In the genomic region with DNA sequence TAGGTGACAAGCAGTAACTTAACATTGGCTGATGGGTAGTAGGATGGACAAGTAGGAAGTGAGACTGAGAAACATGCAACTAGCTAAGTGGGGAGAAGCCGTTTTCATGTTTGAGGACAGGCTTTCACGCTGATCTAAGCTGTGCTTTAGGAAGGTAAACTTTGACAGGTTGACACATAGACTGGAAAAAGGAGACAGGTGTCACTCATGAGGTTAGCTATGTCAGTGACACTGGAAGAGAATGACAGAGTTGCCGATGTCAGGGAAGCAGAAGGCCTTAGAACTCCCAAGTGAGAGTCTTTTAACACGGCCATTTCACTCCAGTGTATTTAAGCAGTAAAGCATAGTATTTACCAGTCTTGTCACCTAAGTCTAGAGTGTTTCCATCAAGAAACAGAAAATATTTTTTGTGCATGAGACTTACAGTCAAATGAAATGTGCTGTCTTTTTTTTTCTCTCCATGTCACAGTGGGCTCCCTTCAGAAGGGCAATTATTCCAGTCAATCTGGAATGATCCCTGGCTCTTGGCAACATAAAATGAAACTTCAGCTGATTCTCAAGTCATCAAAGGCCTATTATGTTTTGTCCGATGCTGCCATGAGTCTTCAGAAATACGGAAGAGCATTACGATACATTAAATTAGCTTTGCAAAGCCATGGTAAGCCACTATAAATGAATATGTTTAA, we compare ENCODE assay signal across 17 cellular contexts. TPM values are rescaled to one million over a fixed set of nuclear protein-coding genes. Genes with fewer than 3 reads are reported as not detected.
DNase-seq lines count a peak whose midpoint lies in the region; ATAC-seq, FAIRE-seq and TF ChIP-seq lines count a peak whose summit lies in the region.
"Had no signal": no experiment of that assay in that cellular context is flagged by ENCODE, and none has a peak within 500 bp of the region (broad histone marks: within the 10 kb centered on the region; RNA-seq: fewer than 3 reads in every experiment).

No MANE protein-coding gene starts in this region.

- no peak overlapping the region for H3K9ac ChIP-seq in neural cell (ENCODE audit: low read length)
- H3K9ac ChIP-seq: BLaER1 treated with 17β-estradiol and CSF1 and Interleukin-3, amounts not matched to agents 10 nM and 100 nM had no signal

- no peaks in the 10 kb centered on the region for H3K79me2 ChIP-seq in neural cell (replicated peaks; ENCODE audit: insufficient read depth, low read length)

- H3K27me3 ChIP-seq in bronchial epithelial cell (ENCODE audit: control insufficient read depth, insufficient read depth, low read length) (no peaks in the 10 kb centered on the region), neural cell (ENCODE audit: insufficient read depth, low read depth, low read length) (no peaks in the 10 kb centered on the region)
- H3K27me3 ChIP-seq: BLaER1 treated with 17β-estradiol and CSF1 and Interleukin-3, amounts not matched to agents 10 nM and 100 nM had no signal

- no peaks in the 10 kb centered on the region for H3F3A ChIP-seq in neural cell (ENCODE audit: insufficient read depth, low read length, poor library complexity, severe bottlenecking)

- H3K36me3 ChIP-seq in bronchial epithelial cell (ENCODE audit: control insufficient read depth, insufficient read depth, low read length) = peaks cover 9% of the 10 kb centered on the region
- H3K36me3 ChIP-seq in neural cell (ENCODE audit: insufficient read depth, low read length) = peaks cover 34% of the 10 kb centered on the region

- H3K9me3 ChIP-seq in T-helper 17 cell (ENCODE audit: control insufficient read depth, low read length, poor library complexity, severe bottlenecking) (no peaks in the 10 kb centered on the region), neural cell (ENCODE audit: low read length) (no peaks in the 10 kb centered on the region)
- H3K9me3 ChIP-seq: BLaER1 treated with 17β-estradiol and CSF1 and Interleukin-3, amounts not matched to agents 10 nM and 100 nM had no signal

- FAIRE-seq in bronchial epithelial cell (lab: Jason Lieb, UNC) (peak; percentile 47), GM12891 (lab: Jason Lieb, UNC) (no peak)
- FAIRE-seq: GM12892 had no signal

- no peaks in the 10 kb centered on the region for H3K9me2 ChIP-seq in neural cell (ENCODE audit: insufficient read depth, low read length)

- H3K27ac Mint-ChIP-seq in T-helper 17 cell = no peak overlapping the region
- H3K27ac Mint-ChIP-seq: CD4-positive, alpha-beta T cell; H9 had no signal

- TF ChIP-seq RAD21 in neural cell (conservative IDR thresholded peaks at IDR 0.05) = no peak

- peak; percentile 100 for TF ChIP-seq EP300 in neural cell (conservative IDR thresholded peaks at IDR 0.05; ENCODE audit: poor library complexity, severe bottlenecking)

- H3K4me2 ChIP-seq in neural cell (ENCODE audit: low read length) = peak overlapping the region; percentile 62
- H3K4me2 ChIP-seq: BLaER1 treated with 17β-estradiol and CSF1 and Interleukin-3, amounts not matched to agents 10 nM and 100 nM had no signal

- no peak for DNase-seq in T-helper 17 cell
- DNase-seq in bronchial epithelial cell (ENCODE audit: low read depth) = no peak
- DNase-seq in foreskin melanocyte = peak; percentile 73
- DNase-seq in NCI-H146 treated with DMSO at 0.1 percent for 48 hours (lab: John Stamatoyannopoulos, UW; ENCODE audit: unreplicated experiment) = no peak
- no peak for DNase-seq in GM12891 (ENCODE audit: insufficient read length, low spot score)
- DNase-seq in CD1c-positive myeloid dendritic cell (ENCODE audit: extremely low spot score) = no peak
- DNase-seq: ACHN; CD4-positive, alpha-beta T cell; DMS79; GOT3; H9 had no signal

- H4K20me1 ChIP-seq in neural cell (ENCODE audit: insufficient read depth) = no peaks in the 10 kb centered on the region

- no peak overlapping the region for H3K4me3 ChIP-seq in bronchial epithelial cell (ENCODE audit: low read depth, low read length)
- peak overlapping the region; percentile 47 for H3K4me3 ChIP-seq in neural cell (ENCODE audit: low read length)
- H3K4me3 ChIP-seq: BLaER1 treated with 17β-estradiol and CSF1 and Interleukin-3, amounts not matched to agents 10 nM and 100 nM had no signal

- H3K4me1 Mint-ChIP-seq in T-helper 17 cell = peaks cover 13% of the 10 kb centered on the region
- H3K4me1 Mint-ChIP-seq: H9 had no signal

- ATAC-seq in T-helper 17 cell (no peak), GM21576 (IDR thresholded peaks at IDR 0.05; ENCODE audit: unreplicated experiment) (no peak)

- TF ChIP-seq POLR2A in GM12891 (IDR thresholded peaks at IDR 0.05; ENCODE audit: low read depth, low read length) = no peak

- H3K4me3 Mint-ChIP-seq in T-helper 17 cell = peak overlapping the region; percentile 21
- H3K4me3 Mint-ChIP-seq: CD4-positive, alpha-beta T cell; H9 had no signal

- H3K36me3 Mint-ChIP-seq in T-helper 17 cell (ENCODE audit: low read depth) = peaks cover 24% of the 10 kb centered on the region

- no peak overlapping the region for H2AFZ ChIP-seq in neural cell (ENCODE audit: low read depth, low read length)

- no peak for TF ChIP-seq CTCF in bronchial epithelial cell (IDR thresholded peaks at IDR 0.05; ENCODE audit: insufficient read depth, low read length, severe bottlenecking)
- no peak for TF ChIP-seq CTCF in neural cell (IDR thresholded peaks at IDR 0.05; ENCODE audit: poor library complexity, severe bottlenecking)

- H3K27ac ChIP-seq in neural cell (ENCODE audit: low read length) = peak overlapping the region; percentile 49
- H3K27ac ChIP-seq: BLaER1 treated with 17β-estradiol and CSF1 and Interleukin-3, amounts not matched to agents 10 nM and 100 nM had no signal

- no peaks in the 10 kb centered on the region for H3K27me3 Mint-ChIP-seq in T-helper 17 cell
- H3K27me3 Mint-ChIP-seq: CD4-positive, alpha-beta T cell had no signal

TF ChIP-seq in neural cell, 6 proteins besides CTCF, POLR2A, EP300 and RAD21 (continues in another document):
- TF ChIP-seq MXI1 (conservative IDR thresholded peaks at IDR 0.05; ENCODE audit: poor library complexity, severe bottlenecking) = peak; percentile 29
- TF ChIP-seq, protein P1, sequence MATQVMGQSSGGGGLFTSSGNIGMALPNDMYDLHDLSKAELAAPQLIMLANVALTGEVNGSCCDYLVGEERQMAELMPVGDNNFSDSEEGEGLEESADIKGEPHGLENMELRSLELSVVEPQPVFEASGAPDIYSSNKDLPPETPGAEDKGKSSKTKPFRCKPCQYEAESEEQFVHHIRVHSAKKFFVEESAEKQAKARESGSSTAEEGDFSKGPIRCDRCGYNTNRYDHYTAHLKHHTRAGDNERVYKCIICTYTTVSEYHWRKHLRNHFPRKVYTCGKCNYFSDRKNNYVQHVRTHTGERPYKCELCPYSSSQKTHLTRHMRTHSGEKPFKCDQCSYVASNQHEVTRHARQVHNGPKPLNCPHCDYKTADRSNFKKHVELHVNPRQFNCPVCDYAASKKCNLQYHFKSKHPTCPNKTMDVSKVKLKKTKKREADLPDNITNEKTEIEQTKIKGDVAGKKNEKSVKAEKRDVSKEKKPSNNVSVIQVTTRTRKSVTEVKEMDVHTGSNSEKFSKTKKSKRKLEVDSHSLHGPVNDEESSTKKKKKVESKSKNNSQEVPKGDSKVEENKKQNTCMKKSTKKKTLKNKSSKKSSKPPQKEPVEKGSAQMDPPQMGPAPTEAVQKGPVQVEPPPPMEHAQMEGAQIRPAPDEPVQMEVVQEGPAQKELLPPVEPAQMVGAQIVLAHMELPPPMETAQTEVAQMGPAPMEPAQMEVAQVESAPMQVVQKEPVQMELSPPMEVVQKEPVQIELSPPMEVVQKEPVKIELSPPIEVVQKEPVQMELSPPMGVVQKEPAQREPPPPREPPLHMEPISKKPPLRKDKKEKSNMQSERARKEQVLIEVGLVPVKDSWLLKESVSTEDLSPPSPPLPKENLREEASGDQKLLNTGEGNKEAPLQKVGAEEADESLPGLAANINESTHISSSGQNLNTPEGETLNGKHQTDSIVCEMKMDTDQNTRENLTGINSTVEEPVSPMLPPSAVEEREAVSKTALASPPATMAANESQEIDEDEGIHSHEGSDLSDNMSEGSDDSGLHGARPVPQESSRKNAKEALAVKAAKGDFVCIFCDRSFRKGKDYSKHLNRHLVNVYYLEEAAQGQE (IDR thresholded peaks at IDR 0.05; ENCODE audit: borderline replicate concordance) = peak; percentile 62

TF ChIP-seq in GM12891, 5 proteins besides CTCF, POLR2A, EP300 and RAD21:
- TF ChIP-seq POLR2AphosphoS5 (IDR thresholded peaks at IDR 0.05; ENCODE audit: low read depth, low read length) = no peak
- no peak for TF ChIP-seq TAF1 (IDR thresholded peaks at IDR 0.05; ENCODE audit: low read depth, low read length)
- no peak for TF ChIP-seq POU2F2 (IDR thresholded peaks at IDR 0.05; ENCODE audit: low read depth, low read length)
- no peak for TF ChIP-seq PAX5 (IDR thresholded peaks at IDR 0.05; ENCODE audit: insufficient read depth, low read length, severe bottlenecking)
- TF ChIP-seq SPI1 (IDR thresholded peaks at IDR 0.05; ENCODE audit: low read depth, low read length) = no peak

RNA-seq across cellular contexts. Expression of a gene that starts 20.6 kb away (rescaled TPM):
- total RNA-seq in T-helper 17 cell = 10 to 100 TPM; 33.5 to 51.1 TPM
- 13.4 and 15.5 TPM in 2 replicates for total RNA-seq in bronchial epithelial cell
- polyA plus RNA-seq in neural cell = 54.1 and 68.1 TPM in 2 replicates
- 64.3 and 66.3 TPM in 2 replicates for polyA minus RNA-seq in neural cell
- polyA plus RNA-seq in GM12891 (2012; ENCODE audit: low read depth, missing spikeins) = 21.2 TPM

RNA-seq across cellular contexts. Expression of a gene that starts 35.5 kb away (rescaled TPM):
- total RNA-seq in T-helper 17 cell (under 1 TPM; 0.29 to 0.42 TPM), bronchial epithelial cell (not detected in 2 replicates)
- not detected in 2 replicates for polyA plus RNA-seq in neural cell
- polyA minus RNA-seq in neural cell = not detected in 2 replicates
- polyA plus RNA-seq in GM12891 (2012; ENCODE audit: low read depth, missing spikeins) = not detected
- total RNA-seq: A172, G401, H9 had no signal

RNA-seq across cellular contexts. Expression of a gene that starts 57.2 kb away (rescaled TPM):
- total RNA-seq in T-helper 17 cell (not detected), bronchial epithelial cell (not detected in 2 replicates)
- polyA plus RNA-seq in neural cell = not detected in 2 replicates
- not detected in 2 replicates for polyA minus RNA-seq in neural cell
- not detected for polyA plus RNA-seq in GM12891 (2012; ENCODE audit: low read depth, missing spikeins)
- total RNA-seq: A172; CD4-positive, alpha-beta T cell; G401; H9 had no signal
